In genomic region chr2:238855891-238856580, GRCh38 we compare ENCODE assay signal across 18 cellular contexts. TPM values are rescaled to one million over a fixed set of nuclear protein-coding genes. Genes with fewer than 3 reads are reported as not detected.
"Had no signal": no experiment of that assay in that cellular context is flagged by ENCODE, and none has a peak within 500 bp of the region (broad histone marks: within the 10 kb centered on the region; RNA-seq: fewer than 3 reads in every experiment).

No MANE protein-coding gene starts in this region.

- H3K9me3 ChIP-seq: ascending aorta, transverse colon had no signal

- ATAC-seq: activated CD8-positive, alpha-beta T cell treated with anti-CD3 and anti-CD28 coated beads, Interleukin-2, amount 10 ng/mL, durations not matched to agents 7 days and 5 days; activated naive CD8-positive, alpha-beta T cell treated with anti-CD3 and anti-CD28 coated beads, Interleukin-2, amount 50 U/mL, for 24 hours; left ventricle myocardium superior; natural killer cell had no signal

- H3K36me3 ChIP-seq: transverse colon had no signal

- H3K4me2 ChIP-seq: hepatocyte had no signal

- H3K4me3 ChIP-seq: ascending aorta, hepatocyte, transverse colon had no signal

- H2AFZ ChIP-seq: hepatocyte had no signal

- H3K27ac ChIP-seq: ascending aorta, hepatocyte, transverse colon had no signal

- DNase-seq: activated B cell treated with CpG ODN at 0.5 μM for 24 hours; activated CD4-positive, alpha-beta T cell treated with anti-CD3 and anti-CD28 coated beads for 48 hours; activated CD8-positive, alpha-beta T cell treated with anti-CD3 and anti-CD28 coated beads, Interleukin-2, amount 10 ng/mL, durations not matched to agents 7 days and 5 days; activated naive CD4-positive, alpha-beta T cell treated with anti-CD3 and anti-CD28 coated beads for 36 hours; activated naive CD8-positive, alpha-beta T cell treated with anti-CD3 and anti-CD28 coated beads, Interleukin-2, amount 50 U/mL, for 24 hours; activated T-cell treated with anti-CD3 and anti-CD28 coated beads for 4 hours; effector memory CD4-positive, alpha-beta T cell; kidney; left ventricle myocardium superior; natural killer cell; small intestine; stimulated activated CD4-positive, alpha-beta T cell treated with anti-CD3 and anti-CD28 coated beads, Interleukin-4, amount 100 ng/mL, for 24 hours; stimulated activated naive CD4-positive, alpha-beta T cell; substantia nigra; transverse colon had no signal

- H3K27me3 ChIP-seq: ascending aorta had no signal

RNA-seq across cellular contexts. Expression of gene TWIST2, which starts 8.2 kb away (rescaled TPM):
- total RNA-seq: activated B cell treated with CpG ODN at 0.5 μM for 24 hours; activated CD8-positive, alpha-beta T cell treated with anti-CD3 and anti-CD28 coated beads, Interleukin-2, amount 10 ng/mL, durations not matched to agents 7 days and 5 days; activated naive CD4-positive, alpha-beta T cell treated with anti-CD3 and anti-CD28 coated beads for 36 hours; activated T-helper 2 cell treated with anti-CD3 and anti-CD28 coated beads, Interferon-gamma antibody, Interleukin-2, Interleukin-4, amounts not matched to agents 10 μg/mL and 5 μg/mL and 100 μg/mL, durations not matched to agents 14 hours and 24 hours and 36 hours; natural killer cell had no signal
